ENCODE assay signal across 8 cellular contexts in the genomic region with DNA sequence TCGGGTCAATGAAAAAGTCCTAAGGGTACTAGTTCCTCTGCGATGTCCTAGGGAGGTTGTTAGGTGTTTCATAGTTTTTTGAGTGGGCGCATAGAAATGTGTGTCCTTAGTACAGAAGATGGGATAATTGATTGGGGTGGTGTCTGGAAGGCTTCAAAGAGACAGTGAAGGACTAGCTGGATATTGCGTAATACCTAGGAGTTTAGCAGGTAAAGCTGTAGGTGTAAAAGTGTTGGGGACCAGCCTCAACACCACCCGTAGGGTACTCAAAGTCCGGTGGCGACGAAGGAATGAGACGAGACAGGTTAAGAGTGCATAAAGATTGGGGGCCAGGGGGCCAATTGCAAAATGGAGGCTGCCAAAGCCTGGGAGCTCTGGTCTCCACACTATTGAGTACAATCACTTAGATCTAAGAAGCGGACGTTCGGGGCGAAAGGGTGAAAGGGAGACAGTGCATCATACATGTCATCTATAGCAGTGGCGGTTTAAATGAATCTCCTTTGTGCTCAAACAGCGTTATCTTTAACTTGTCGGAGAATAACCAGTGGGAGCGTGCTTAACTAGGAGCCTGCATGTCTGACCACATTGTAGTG. TPM values are rescaled to one million over a fixed set of nuclear protein-coding genes. Genes with fewer than 3 reads are reported as not detected.
DNase-seq lines count a peak whose midpoint lies in the region; ATAC-seq, FAIRE-seq and TF ChIP-seq lines count a peak whose summit lies in the region.

No MANE protein-coding gene starts in this region.

- H3K36me3 ChIP-seq in A673 (ENCODE audit: insufficient read depth, low read length, poor library complexity, severe bottlenecking), result no peaks in the 10 kb centered on the region
- peaks cover 4% of the 10 kb centered on the region for H3K36me3 ChIP-seq in HUES6 (ENCODE audit: control insufficient read depth, insufficient read depth, low read length)
- no peaks in the 10 kb centered on the region for H3K36me3 ChIP-seq in breast epithelium

- H3K9ac ChIP-seq in HUES6 (ENCODE audit: low read length), result peak overlapping the region; percentile 71

- no peaks in the 10 kb centered on the region for H3K9me3 ChIP-seq in A673 (ENCODE audit: low read depth, low read length, poor library complexity, severe bottlenecking)
- H3K9me3 ChIP-seq in HUES6 (ENCODE audit: control insufficient read depth, insufficient read depth, low read depth, low read length), result peaks cover 11% of the 10 kb centered on the region; the same call in 1 of the 2 replicates
- H3K9me3 ChIP-seq in breast epithelium, result peaks cover 0 to 6% of the 10 kb centered on the region in 2 donors
- no peaks in the 10 kb centered on the region for H3K9me3 ChIP-seq in mononuclear cell (ENCODE audit: low read depth, low read length)

- DNase-seq in A673 (ENCODE audit: low spot score) (no peak), breast epithelium (ENCODE audit: low spot score in 2 of 2) (no peak), GDM1 (lab: John Stamatoyannopoulos, UW) (no peak), D721Med (ENCODE audit: insufficient read length, low spot score) (no peak), NCI-H2107 (lab: John Stamatoyannopoulos, UW) (no peak)

- no peaks in the 10 kb centered on the region for H3K27me3 ChIP-seq in A673 (replicated peaks; ENCODE audit: insufficient read depth, low read depth, low read length, poor library complexity)
- no peaks in the 10 kb centered on the region for H3K27me3 ChIP-seq in HUES6 (ENCODE audit: control insufficient read depth, insufficient read depth, low read length)
- H3K27me3 ChIP-seq in breast epithelium, result no peaks in the 10 kb centered on the region
- H3K27me3 ChIP-seq in mononuclear cell (ENCODE audit: insufficient read depth, low read length), result no peaks in the 10 kb centered on the region

- no peak for TF ChIP-seq POLR2A in breast epithelium (IDR thresholded peaks at IDR 0.05)

- H3K27ac ChIP-seq in A673 (ENCODE audit: low read depth, low read length, poor library complexity, severe bottlenecking), result peak overlapping the region; percentile 96
- H3K27ac ChIP-seq in HUES6 (ENCODE audit: low read depth, low read length), result no peak overlapping the region
- H3K27ac ChIP-seq in breast epithelium, result peak overlapping the region in 1 of 2 donors; percentile 96

- CTCF ChIA-PET in A673 (lab: Charles Lee), result no interaction called here

- TF ChIP-seq CTCF in A673 (conservative IDR thresholded peaks at IDR 0.05; ENCODE audit: low read depth, low read length), result no peak
- TF ChIP-seq CTCF in breast epithelium (IDR thresholded peaks at IDR 0.05), result no peak
- TF ChIP-seq CTCF in D721Med (IDR thresholded peaks at IDR 0.05; ENCODE audit: insufficient read depth, missing control alignments), result no peak

- BruUV-seq in A673 (replicated peaks; lab: Mats Ljungman, UMichigan), result TSS peak; percentile 46

- POLR2A ChIA-PET in A673 (lab: Charles Lee; ENCODE audit: low non-redundant PET), result no interaction called here

- FAIRE-seq in D721Med (lab: Jason Lieb, UNC), result no peak

- no peak for ATAC-seq in GM21515 (IDR thresholded peaks at IDR 0.05; ENCODE audit: unreplicated experiment)

- intact Hi-C loops in A673 (cut with micrococcal nuclease; ENCODE audit: unreplicated experiment) (no loop called here), breast epithelium (cut with DNase I; ENCODE audit: low total_unique reads) (no loop called here)

- H3K4me1 ChIP-seq in A673 (ENCODE audit: insufficient read depth, low read length, poor library complexity, severe bottlenecking), result peaks cover 12% of the 10 kb centered on the region
- H3K4me1 ChIP-seq in HUES6 (ENCODE audit: control insufficient read depth, insufficient read depth, low read length), result peaks cover 10% of the 10 kb centered on the region
- peaks cover 10 to 22% of the 10 kb centered on the region in 2 donors for H3K4me1 ChIP-seq in breast epithelium
- peaks cover 31% of the 10 kb centered on the region for H3K4me1 ChIP-seq in mononuclear cell (ENCODE audit: insufficient read depth, low read length)

- peak overlapping the region; percentile 96 for H3K4me3 ChIP-seq in A673 (ENCODE audit: low read depth, low read length, poor library complexity, severe bottlenecking)
- H3K4me3 ChIP-seq in HUES6 (ENCODE audit: low read depth, low read length), result peak overlapping the region; percentile 70
- peak overlapping the region; percentile 97 to 100 (median 99) for H3K4me3 ChIP-seq in breast epithelium
- H3K4me3 ChIP-seq in mononuclear cell (ENCODE audit: low read length), result peak overlapping the region; percentile 85

RNA-seq across cellular contexts. Expression of gene TRMT44, which starts 1.0 kb away (rescaled TPM):
- 22.4 and 22.9 TPM in 2 replicates for total RNA-seq in A673 (2021)
- total RNA-seq in breast epithelium, result 10 to 100 TPM; 24.6 to 47.7 (median 28.2) TPM
- total RNA-seq in mononuclear cell, result 35.2 TPM

RNA-seq across cellular contexts. Expression of gene ACOX3, which starts 1.1 kb away (rescaled TPM):
- 14.3 and 18.9 TPM in 2 replicates for total RNA-seq in A673 (2021)
- total RNA-seq in breast epithelium, result 10 to 100 TPM; 24.0 to 69.4 (median 47.9) TPM
- total RNA-seq in mononuclear cell, result 5.1 TPM
